26 cellular contexts compared by ENCODE assay signal in the genomic region with DNA sequence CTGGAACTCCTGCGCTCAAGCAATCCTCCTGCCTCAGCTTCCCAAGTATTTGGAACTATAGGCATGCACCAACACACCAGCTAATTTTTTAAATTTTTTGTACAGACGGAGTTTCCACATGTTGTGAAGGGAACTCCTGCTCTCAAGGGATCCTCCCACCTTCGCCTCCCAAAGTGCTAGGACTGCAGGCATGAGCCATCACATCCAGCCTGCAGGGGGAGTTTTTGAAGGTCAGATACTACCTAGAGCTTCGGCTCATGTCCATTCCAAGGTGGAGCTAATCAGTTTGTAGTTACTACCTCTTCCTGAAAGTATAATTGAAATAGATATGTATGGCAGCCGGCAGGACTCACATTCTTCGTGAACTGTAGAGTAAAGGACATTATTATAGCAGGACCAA. TPM values are rescaled to one million over a fixed set of nuclear protein-coding genes. Genes with fewer than 3 reads are reported as not detected.
DNase-seq lines count a peak whose midpoint lies in the region; ATAC-seq and TF ChIP-seq lines count a peak whose summit lies in the region.
"Had no signal": no experiment of that assay in that cellular context is flagged by ENCODE, and none has a peak within 500 bp of the region (broad histone marks: within the 10 kb centered on the region; RNA-seq: fewer than 3 reads in every experiment).

No MANE protein-coding gene starts in this region.

- ATAC-seq in HCT116 = peak; percentile 70
- ATAC-seq: lower lobe of right lung, upper lobe of right lung had no signal

- TF ChIP-seq CTCF in Caco-2 (IDR thresholded peaks at IDR 0.05; ENCODE audit: insufficient read depth in 1 of 2, low read depth in 1 of 2, low read length in 1 of 2, severe bottlenecking in 1 of 2, unreplicated experiment in 1 of 2) (peak; percentile 36 to 45), HCT116 (IDR thresholded peaks at IDR 0.05 in 2 of 3, conservative IDR thresholded peaks at IDR 0.05 in 1 of 3; ENCODE audit: borderline replicate concordance in 1 of 3, insufficient read depth in 1 of 3, low read depth in 2 of 3, low read length in 2 of 3) (peak in 2 of 3 experiments; percentile 36 to 42; a peak in 4 of 6 replicates), cardiac fibroblast (IDR thresholded peaks at IDR 0.05; ENCODE audit: low read depth, low read length) (peak; percentile 32), HFFc6 (IDR thresholded peaks at IDR 0.05) (no peak)

- H3K27me3 ChIP-seq in Caco-2 (replicated peaks; ENCODE audit: control insufficient read depth, insufficient read depth, low read length) (no peaks in the 10 kb centered on the region), HCT116 (ENCODE audit: insufficient read depth, low read length) (no peaks in the 10 kb centered on the region)
- H3K27me3 ChIP-seq: spleen, upper lobe of right lung had no signal

- H3K4me1 ChIP-seq in Caco-2 = no peaks in the 10 kb centered on the region
- no peaks in the 10 kb centered on the region for H3K4me1 ChIP-seq in HCT116 (ENCODE audit: control insufficient read depth in 1 of 2, insufficient read depth in 2 of 2, low read length in 2 of 2)
- H3K4me1 ChIP-seq: lower lobe of right lung, spleen, upper lobe of right lung had no signal

- no peaks in the 10 kb centered on the region for H3K9me3 ChIP-seq in Caco-2
- no peaks in the 10 kb centered on the region for H3K9me3 ChIP-seq in HCT116 (ENCODE audit: control insufficient read depth in 1 of 2, insufficient read depth in 1 of 2, low read depth in 1 of 2, low read length in 2 of 2)
- H3K9me3 ChIP-seq: lower lobe of right lung, upper lobe of right lung had no signal

- H3K9ac ChIP-seq in HCT116 (ENCODE audit: low read length) = no peak overlapping the region

- H3K9me2 ChIP-seq in HCT116 (ENCODE audit: insufficient read depth) = no peaks in the 10 kb centered on the region

- no peak for TF ChIP-seq POLR2A in HCT116 (IDR thresholded peaks at IDR 0.05; ENCODE audit: borderline replicate concordance, extremely low read depth, insufficient read depth, insufficient read length)

- H3K4me1 Mint-ChIP-seq in Caco-2 (ENCODE audit: low read depth, unreplicated experiment) = no peaks in the 10 kb centered on the region
- H3K4me1 Mint-ChIP-seq in HFFc6 (ENCODE audit: low read depth) = no peaks in the 10 kb centered on the region

- DNase-seq in Caco-2 = peak in 1 of 2 experiments; percentile 58
- DNase-seq in HCT116 (ENCODE audit: low read depth, low spot score) = no peak
- no peak for DNase-seq in cardiac fibroblast (ENCODE audit: low read depth in 2 of 2)
- DNase-seq in islet precursor cell = peak; percentile 68
- DNase-seq in cerebellum (ENCODE audit: low spot score) = no peak
- DNase-seq in HFFc6 = no peak
- DNase-seq in hippocampal formation (lab: John Stamatoyannopoulos, UW) = no peak
- no peak for DNase-seq in T1000 (lab: John Stamatoyannopoulos, UW)
- DNase-seq: activated CD4-positive, CD25-positive, alpha-beta regulatory T cell treated with anti-CD3 and anti-CD28 coated beads, Interleukin-2, amount 50 U/mL, for 72 hours; activated naive CD4-positive, alpha-beta T cell treated with anti-CD3 and anti-CD28 coated beads for 36 hours; activated T-cell treated with anti-CD3 and anti-CD28 coated beads, Interleukin-2, amount 50 U/mL, for 24 hours; amygdala; cerebellar nuclear complex; COR-L47; EL; head of caudate nucleus; lower lobe of right lung; NCI-H1048; NCI-H1930; NCI-H345; NK-92 treated with Interleukin-12 subunit alpha and Interleukin-12 subunit beta, amount 100 ng/mL, for 24 hours; RPMI8226; spleen; T-helper 9 cell; upper lobe of right lung had no signal

- no TSS peak for BruUV-seq in Caco-2 (replicated peaks; lab: Mats Ljungman, UMichigan)
- BruUV-seq in HCT116 (replicated peaks; lab: Mats Ljungman, UMichigan) = no TSS peak

- no peak overlapping the region for H3K4me2 ChIP-seq in HCT116 (ENCODE audit: low read length)

- H3K4me3 Mint-ChIP-seq in Caco-2 (ENCODE audit: unreplicated experiment) (no peak overlapping the region), HFFc6 (no peak overlapping the region)
- H3K4me3 Mint-ChIP-seq: activated naive CD4-positive, alpha-beta T cell treated with anti-CD3 and anti-CD28 coated beads for 36 hours; activated T-cell treated with anti-CD3 and anti-CD28 coated beads, Interleukin-2, amount 50 U/mL, for 24 hours had no signal

- H3K27ac Mint-ChIP-seq in Caco-2 (ENCODE audit: unreplicated experiment) (no peak overlapping the region), HFFc6 (no peak overlapping the region)
- H3K27ac Mint-ChIP-seq: activated naive CD4-positive, alpha-beta T cell treated with anti-CD3 and anti-CD28 coated beads for 36 hours; activated T-cell treated with anti-CD3 and anti-CD28 coated beads, Interleukin-2, amount 50 U/mL, for 24 hours had no signal

- H3K9me3 Mint-ChIP-seq in Caco-2 (ENCODE audit: unreplicated experiment) (peaks cover 12% of the 10 kb centered on the region), HFFc6 (peaks cover 6% of the 10 kb centered on the region; the same call in 1 of the 2 replicates)

- intact Hi-C loops in Caco-2 (cut with micrococcal nuclease; ENCODE audit: unreplicated experiment) (no loop called here), HCT116 (cut with micrococcal nuclease) (no loop called here)

- no peak for TF ChIP-seq RAD21 in HCT116 (IDR thresholded peaks at IDR 0.05; ENCODE audit: low read depth)

- H3K36me3 Mint-ChIP-seq in Caco-2 (ENCODE audit: insufficient read depth, unreplicated experiment) = peaks cover 21% of the 10 kb centered on the region
- peaks cover 15% of the 10 kb centered on the region for H3K36me3 Mint-ChIP-seq in HFFc6 (ENCODE audit: low read depth)

- H4K20me1 ChIP-seq in HCT116 (ENCODE audit: insufficient read depth) = no peaks in the 10 kb centered on the region

- CTCF ChIA-PET in Caco-2 (lab: Charles Lee) = interaction anchor here (1.2 to 1.6 kb wide), 2 partner anchors 134 to 173 kb away, joined by 4 to 6 read pairs; no protein-coding TSS in a partner anchor
- CTCF ChIA-PET in HCT116 (lab: Charles Lee) = no interaction called here

- H3K27me3 Mint-ChIP-seq in Caco-2 (ENCODE audit: insufficient read depth, unreplicated experiment) (no peaks in the 10 kb centered on the region), HFFc6 (ENCODE audit: insufficient read depth) (no peaks in the 10 kb centered on the region)
- H3K27me3 Mint-ChIP-seq: activated T-cell treated with anti-CD3 and anti-CD28 coated beads, Interleukin-2, amount 50 U/mL, for 24 hours had no signal

- no peak overlapping the region for H3K27ac ChIP-seq in HCT116 (ENCODE audit: low read depth, low read length)
- H3K27ac ChIP-seq: lower lobe of right lung, spleen, upper lobe of right lung had no signal

- H3K4me3 ChIP-seq in Caco-2 (ENCODE audit: low read depth, low read length) (no peak overlapping the region), HCT116 (replicated peaks in 1 of 2; ENCODE audit: low read depth in 1 of 2, low read length in 2 of 2) (no peak overlapping the region), cardiac fibroblast (replicated peaks in 1 of 2; ENCODE audit: low read depth in 2 of 2, low read length in 2 of 2) (no peak overlapping the region)
- H3K4me3 ChIP-seq: lower lobe of right lung, spleen, upper lobe of right lung had no signal

- POLR2A ChIA-PET in Caco-2 (lab: Charles Lee) (interaction anchor here (0.5 kb wide), 1 partner anchor 1761 kb away, joined by 7 read pairs; no protein-coding TSS in a partner anchor), HCT116 (lab: Charles Lee) (no interaction called here)

- H3K36me3 ChIP-seq in Caco-2 (ENCODE audit: control insufficient read depth, insufficient read depth, low read length) (peaks cover 3% of the 10 kb centered on the region), HCT116 (ENCODE audit: control insufficient read depth in 1 of 2, insufficient read depth in 2 of 2, low read length in 2 of 2) (peaks cover 0 to 10% of the 10 kb centered on the region in 2 experiments; a peak in 1 of 4 replicates)
- H3K36me3 ChIP-seq: lower lobe of right lung, upper lobe of right lung had no signal

- 0 out of 2 replicates have a peak, but pooled peaks cover 2% of the 10 kb centered on the region for H3K79me2 ChIP-seq in HCT116 (ENCODE audit: insufficient read depth, low read length)

- no peak overlapping the region for H2AFZ ChIP-seq in HCT116 (ENCODE audit: low read depth, low read length, poor library complexity, severe bottlenecking)

- RAD21 ChIA-PET in HCT116 (lab: Charles Lee; ENCODE audit: low non-redundant PET in 1 of 2, low total read pairs in 2 of 2, uncharacterized antibody in 2 of 2, unreplicated experiment in 2 of 2) = no interaction called here

TF ChIP-seq in HCT116, 20 proteins besides CTCF, POLR2A, EP300 and RAD21:
- TF ChIP-seq JUND (IDR thresholded peaks at IDR 0.05) (no peak), TCF7L2 (IDR thresholded peaks at IDR 0.05; ENCODE audit: borderline replicate concordance, extremely low read depth, insufficient read depth, insufficient read length) (no peak)

RNA-seq across cellular contexts. Expression of a gene that starts 3.7 kb away (rescaled TPM):
- 4.8 and 5.7 TPM in 2 replicates for total RNA-seq in Caco-2 (2022)
- 1.6 TPM for total RNA-seq in HCT116 (2021; ENCODE audit: unreplicated experiment)
- polyA plus RNA-seq in HCT116 (2012) = 0.22 and 0.24 TPM in 2 replicates
- total RNA-seq in cerebellum = 26.3 TPM
- total RNA-seq in HFFc6 (2021; fragmentation: NEBNext Ultra II Directional; extraction: Animal tissue kit (Norgen Biotek cat#: 25700)) = under 1 TPM; 0.28 to 0.97 (median 0.52) TPM

RNA-seq across cellular contexts. Expression of a gene that starts 5.1 kb away (rescaled TPM):
- total RNA-seq in Caco-2 (2022) (4.3 and 5.7 TPM in 2 replicates), HCT116 (2021; ENCODE audit: unreplicated experiment) (1.7 TPM), cerebellum (29.9 TPM)
- polyA plus RNA-seq in HCT116 (2012) = 0.05 and 0.07 TPM in 2 replicates
- total RNA-seq in HFFc6 (2021; fragmentation: NEBNext Ultra II Directional; extraction: Animal tissue kit (Norgen Biotek cat#: 25700)) = 1 to 10 TPM in 1 of 6 experiments, under 1 TPM in 5; 0.43 to 1.2 (median 0.63) TPM

RNA-seq across cellular contexts. Expression of a gene that starts 28.0 kb away (rescaled TPM):
- total RNA-seq in Caco-2 (2022) (2.2 and 3.8 TPM in 2 replicates), HCT116 (2021; ENCODE audit: unreplicated experiment) (0.76 TPM), cerebellum (19.2 TPM)
- 0.18 and 0.20 TPM in 2 replicates for polyA plus RNA-seq in HCT116 (2012)
- total RNA-seq in HFFc6 (2021; fragmentation: NEBNext Ultra II Directional; extraction: Animal tissue kit (Norgen Biotek cat#: 25700)) = under 1 TPM; 0.18 to 0.47 (median 0.31) TPM

RNA-seq across cellular contexts. Expression of a gene that starts 36.0 kb away (rescaled TPM):
- total RNA-seq in Caco-2 (2022) (2.3 and 3.8 TPM in 2 replicates), HCT116 (2021; ENCODE audit: unreplicated experiment) (0.42 TPM), cerebellum (13.9 TPM)
- 0.09 TPM in 1 of 2 replicates, not detected in the other for polyA plus RNA-seq in HCT116 (2012)
- total RNA-seq in HFFc6 (2021; fragmentation: NEBNext Ultra II Directional; extraction: Animal tissue kit (Norgen Biotek cat#: 25700)) = under 1 TPM in 3 of 6 experiments, not detected in 3; 0.22 to 0.48 (median 0.35) TPM
- polyA plus RNA-seq: fibroblast of lung, spleen had no signal

RNA-seq across cellular contexts. Expression of a gene that starts 39.4 kb away (rescaled TPM):
- total RNA-seq in Caco-2 (2022) = 2.0 and 2.2 TPM in 2 replicates
- total RNA-seq in HCT116 (2021; ENCODE audit: unreplicated experiment) = 0.54 TPM
- not detected in 2 replicates for polyA plus RNA-seq in HCT116 (2012)
- 17.1 TPM for total RNA-seq in cerebellum
- under 1 TPM in 4 of 6 experiments, not detected in 2; 0.19 to 0.32 (median 0.22) TPM for total RNA-seq in HFFc6 (2021; fragmentation: NEBNext Ultra II Directional; extraction: Animal tissue kit (Norgen Biotek cat#: 25700))
- polyA plus RNA-seq: fibroblast of lung had no signal
